ENCODE assay signal across 13 cellular contexts in the genomic region with DNA sequence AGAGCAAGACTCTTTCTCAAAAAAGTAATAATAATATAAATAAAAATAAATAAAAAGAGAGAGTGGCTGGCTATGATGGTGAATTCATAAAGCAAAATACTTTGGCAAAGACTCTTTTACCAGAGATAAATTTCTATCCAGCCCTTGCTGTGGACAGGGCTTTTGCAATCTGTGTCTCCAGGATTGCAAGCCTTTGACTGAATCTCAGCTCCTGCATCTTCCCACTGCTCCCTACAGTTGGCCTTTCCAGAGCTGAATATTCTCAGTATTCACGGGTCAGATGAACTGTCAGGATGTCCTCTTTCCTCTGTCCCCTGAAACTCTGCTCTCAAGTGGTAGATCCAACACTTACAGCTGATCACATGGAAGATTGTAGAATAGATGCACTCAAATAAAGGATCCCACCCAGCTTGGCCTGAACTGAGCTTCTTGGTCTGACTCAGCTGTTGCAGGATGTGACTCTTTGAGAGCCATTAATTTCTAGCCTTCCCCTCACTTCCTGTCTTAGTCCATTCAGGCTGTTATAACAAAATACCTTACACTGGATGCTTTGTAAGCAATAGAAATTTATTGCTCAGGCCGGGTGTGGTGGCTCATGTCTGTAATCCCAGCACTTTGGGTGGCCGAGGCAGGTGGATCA.
DNase-seq lines count a peak whose midpoint lies in the region; ATAC-seq, FAIRE-seq and TF ChIP-seq lines count a peak whose summit lies in the region.
"Had no signal": no experiment of that assay in that cellular context is flagged by ENCODE, and none has a peak within 500 bp of the region (broad histone marks: within the 10 kb centered on the region; RNA-seq: fewer than 3 reads in every experiment).

No MANE protein-coding gene starts in this region.

- DNase-seq in A673 (ENCODE audit: low spot score) (peak; percentile 22), bronchial epithelial cell (ENCODE audit: low read depth) (peak; percentile 83)
- DNase-seq in activated CD8-positive, alpha-beta memory T cell treated with anti-CD3 and anti-CD28 coated beads, Interleukin-2, amount 10 ng/mL, durations not matched to agents 7 days and 5 days: no peak
- no peak for DNase-seq in activated T-cell treated with anti-CD3 and anti-CD28 coated beads, Interleukin-2, amount 50 U/mL, for 4 hours
- no peak for DNase-seq in activated naive CD4-positive, alpha-beta T cell (lab: John Stamatoyannopoulos, UW)
- no peak for DNase-seq in activated CD4-positive, CD25-positive, alpha-beta regulatory T cell (lab: John Stamatoyannopoulos, UW)
- DNase-seq: activated CD8-positive, alpha-beta memory T cell treated with anti-CD3 and anti-CD28 coated beads for 24 hours; NCI-H146 had no signal

- no peak overlapping the region for H3K27ac Mint-ChIP-seq in activated CD8-positive, alpha-beta memory T cell treated with anti-CD3 and anti-CD28 coated beads, Interleukin-2, amount 10 ng/mL, durations not matched to agents 7 days and 5 days
- H3K27ac Mint-ChIP-seq: brain had no signal

- H3K4me1 ChIP-seq in A673 (ENCODE audit: insufficient read depth, low read length, poor library complexity, severe bottlenecking): no peaks in the 10 kb centered on the region
- H3K4me1 ChIP-seq: vagina had no signal

- H3K36me3 ChIP-seq in A673 (ENCODE audit: insufficient read depth, low read length, poor library complexity, severe bottlenecking): no peaks in the 10 kb centered on the region
- H3K36me3 ChIP-seq in bronchial epithelial cell (ENCODE audit: control insufficient read depth, insufficient read depth, low read length): no peaks in the 10 kb centered on the region
- H3K36me3 ChIP-seq: vagina had no signal

- no peaks in the 10 kb centered on the region for H3K36me3 Mint-ChIP-seq in activated CD8-positive, alpha-beta memory T cell treated with anti-CD3 and anti-CD28 coated beads, Interleukin-2, amount 10 ng/mL, durations not matched to agents 7 days and 5 days
- no peaks in the 10 kb centered on the region for H3K36me3 Mint-ChIP-seq in activated T-cell treated with anti-CD3 and anti-CD28 coated beads, Interleukin-2, amount 50 U/mL, for 4 hours (ENCODE audit: insufficient read depth)
- H3K36me3 Mint-ChIP-seq: brain had no signal

- POLR2A ChIA-PET in A673 (lab: Charles Lee; ENCODE audit: low non-redundant PET): no interaction called here

- no TSS peak for BruUV-seq in A673 (replicated peaks; lab: Mats Ljungman, UMichigan)

- no peak overlapping the region for H3K4me3 ChIP-seq in A673 (ENCODE audit: low read depth, low read length, poor library complexity, severe bottlenecking)
- H3K4me3 ChIP-seq in bronchial epithelial cell (ENCODE audit: low read depth, low read length): no peak overlapping the region
- H3K4me3 ChIP-seq: vagina had no signal

- CTCF ChIA-PET in A673 (lab: Charles Lee): no interaction called here
- CTCF ChIA-PET in activated CD8-positive, alpha-beta memory T cell treated with anti-CD3 and anti-CD28 coated beads, Interleukin-2, amount 10 ng/mL, durations not matched to agents 7 days and 5 days (lab: Charles Lee): no interaction called here

- H3K4me3 Mint-ChIP-seq in activated CD8-positive, alpha-beta memory T cell treated with anti-CD3 and anti-CD28 coated beads, Interleukin-2, amount 10 ng/mL, durations not matched to agents 7 days and 5 days: no peak overlapping the region
- no peak overlapping the region for H3K4me3 Mint-ChIP-seq in activated T-cell treated with anti-CD3 and anti-CD28 coated beads, Interleukin-2, amount 50 U/mL, for 4 hours
- H3K4me3 Mint-ChIP-seq: brain had no signal

- H3K27ac ChIP-seq in A673 (ENCODE audit: low read depth, low read length, poor library complexity, severe bottlenecking): no peak overlapping the region
- H3K27ac ChIP-seq: vagina had no signal

- no peak for TF ChIP-seq CTCF in A673 (conservative IDR thresholded peaks at IDR 0.05; ENCODE audit: low read depth, low read length)
- no peak for TF ChIP-seq CTCF in bronchial epithelial cell (IDR thresholded peaks at IDR 0.05; ENCODE audit: insufficient read depth, low read length, severe bottlenecking)

- no peaks in the 10 kb centered on the region for H3K27me3 Mint-ChIP-seq in activated CD8-positive, alpha-beta memory T cell treated with anti-CD3 and anti-CD28 coated beads, Interleukin-2, amount 10 ng/mL, durations not matched to agents 7 days and 5 days
- peaks cover 2% of the 10 kb centered on the region for H3K27me3 Mint-ChIP-seq in activated T-cell treated with anti-CD3 and anti-CD28 coated beads, Interleukin-2, amount 50 U/mL, for 4 hours (ENCODE audit: low read depth)
- H3K27me3 Mint-ChIP-seq: brain had no signal

- no peak for FAIRE-seq in bronchial epithelial cell (lab: Jason Lieb, UNC)
- FAIRE-seq: GM12892 had no signal

- no peaks in the 10 kb centered on the region for H3K9me3 Mint-ChIP-seq in activated CD8-positive, alpha-beta memory T cell treated with anti-CD3 and anti-CD28 coated beads, Interleukin-2, amount 10 ng/mL, durations not matched to agents 7 days and 5 days (ENCODE audit: low read depth)
- H3K9me3 Mint-ChIP-seq in activated T-cell treated with anti-CD3 and anti-CD28 coated beads, Interleukin-2, amount 50 U/mL, for 4 hours: no peaks in the 10 kb centered on the region

- H3K27me3 ChIP-seq in A673 (replicated peaks; ENCODE audit: insufficient read depth, low read depth, low read length, poor library complexity) (no peaks in the 10 kb centered on the region), bronchial epithelial cell (ENCODE audit: control insufficient read depth, insufficient read depth, low read length) (no peaks in the 10 kb centered on the region)
- H3K27me3 ChIP-seq: vagina had no signal

- H3K9me3 ChIP-seq in A673 (ENCODE audit: low read depth, low read length, poor library complexity, severe bottlenecking): no peaks in the 10 kb centered on the region
- H3K9me3 ChIP-seq: vagina had no signal

- intact Hi-C loops in A673 (cut with micrococcal nuclease; ENCODE audit: unreplicated experiment): no loop called here

- ATAC-seq in GM19035 (IDR thresholded peaks at IDR 0.05; ENCODE audit: unreplicated experiment) (peak; percentile 45), HG03103 (IDR thresholded peaks at IDR 0.05; ENCODE audit: low read depth, unreplicated experiment) (peak; percentile 70)
- ATAC-seq in activated CD8-positive, alpha-beta memory T cell treated with anti-CD3 and anti-CD28 coated beads, Interleukin-2, amount 10 ng/mL, durations not matched to agents 7 days and 5 days: no peak
- ATAC-seq in activated T-cell treated with anti-CD3 and anti-CD28 coated beads, Interleukin-2, amount 50 U/mL, for 4 hours: no peak

- no peaks in the 10 kb centered on the region for H3K4me1 Mint-ChIP-seq in activated CD8-positive, alpha-beta memory T cell treated with anti-CD3 and anti-CD28 coated beads, Interleukin-2, amount 10 ng/mL, durations not matched to agents 7 days and 5 days
- H3K4me1 Mint-ChIP-seq in activated T-cell treated with anti-CD3 and anti-CD28 coated beads, Interleukin-2, amount 50 U/mL, for 4 hours (ENCODE audit: low read depth): no peaks in the 10 kb centered on the region
- H3K4me1 Mint-ChIP-seq: brain had no signal

Comparison
In these comparisons a context has a peak if more than half of its experiments do, and no peak if none do; other contexts are left out.
1. DNase-seq: peak in A673 (single experiment) and bronchial epithelial cell (single experiment); none in activated CD8-positive, alpha-beta memory T cell treated with anti-CD3 and anti-CD28 coated beads, Interleukin-2, amount 10 ng/mL, durations not matched to agents 7 days and 5 days (single experiment), activated T-cell treated with anti-CD3 and anti-CD28 coated beads, Interleukin-2, amount 50 U/mL, for 4 hours (single experiment), activated naive CD4-positive, alpha-beta T cell (0 of 4) and activated CD4-positive, CD25-positive, alpha-beta regulatory T cell (0 of 4).
2. ATAC-seq: peak in GM19035 (single experiment) and HG03103 (single experiment); none in activated CD8-positive, alpha-beta memory T cell treated with anti-CD3 and anti-CD28 coated beads, Interleukin-2, amount 10 ng/mL, durations not matched to agents 7 days and 5 days (single experiment) and activated T-cell treated with anti-CD3 and anti-CD28 coated beads, Interleukin-2, amount 50 U/mL, for 4 hours (0 of 2).